In genomic region chr7:12231097-12231496, GRCh38 we compare ENCODE assay signal across 15 cellular contexts. TPM values are rescaled to one million over a fixed set of nuclear protein-coding genes. Genes with fewer than 3 reads are reported as not detected.
A peak's percentile ranks its signal among the peaks of the same experiment; 100 is the strongest.
DNase-seq lines count a peak whose midpoint lies in the region; ATAC-seq and TF ChIP-seq lines count a peak whose summit lies in the region.
"Had no signal": no experiment of that assay in that cellular context is flagged by ENCODE, and none has a peak within 500 bp of the region (broad histone marks: within the 10 kb centered on the region; RNA-seq: fewer than 3 reads in every experiment).

No MANE protein-coding gene starts in this region.

- H3K9me3 ChIP-seq in left ventricle myocardium inferior (replicated peaks) = peaks cover 2% of the 10 kb centered on the region
- H3K9me3 ChIP-seq in right cardiac atrium (ENCODE audit: control insufficient read depth, low read length) = no peaks in the 10 kb centered on the region
- H3K9me3 ChIP-seq in upper lobe of right lung = no peaks in the 10 kb centered on the region
- no peaks in the 10 kb centered on the region for H3K9me3 ChIP-seq in suprapubic skin

- DNase-seq in left ventricle myocardium inferior (no peak), right cardiac atrium (no peak), NCI-H146 treated with DMSO at 0.1 percent for 48 hours (lab: John Stamatoyannopoulos, UW; ENCODE audit: unreplicated experiment) (peak; percentile 4), upper lobe of right lung (no peak), suprapubic skin (ENCODE audit: low spot score in 2 of 2) (no peak)
- no peak for DNase-seq in activated effector memory CD4-positive, alpha-beta T cell treated with anti-CD3 and anti-CD28 coated beads, Interleukin-2, amount 50 U/mL, for 16 hours
- DNase-seq: C1 segment of cervical spinal cord; Calu3; CD4-positive, alpha-beta memory T cell; COR-L47; DMS53; DMS79 treated with DMSO at 0.1 percent for 48 hours; GOT3; H7; HCEC 1CT had no signal

- ATAC-seq in right cardiac atrium (no peak), upper lobe of right lung (peak; percentile 29)

- intact Hi-C loops in left ventricle myocardium inferior (cut with micrococcal nuclease) = no loop called here
- intact Hi-C loops in right cardiac atrium (cut with DNase I) = no loop called here
- intact Hi-C loops in upper lobe of right lung (cut with DNase I) = no loop called here

- no peak for TF ChIP-seq POLR2A in suprapubic skin (IDR thresholded peaks at IDR 0.05)

- 48% methylated on average over 2 of the region's 2 CpGs for WGBS in right cardiac atrium
- WGBS in suprapubic skin = 98% methylated on average over 2 of the region's 2 CpGs

- H3K27ac ChIP-seq in left ventricle myocardium inferior (replicated peaks) (peak overlapping the region; percentile 23), right cardiac atrium (ENCODE audit: low read length) (no peak overlapping the region), upper lobe of right lung (no peak overlapping the region), suprapubic skin (no peak overlapping the region)

- TF ChIP-seq CTCF in left ventricle myocardium inferior (IDR thresholded peaks at IDR 0.05; ENCODE audit: borderline replicate concordance) (no peak), upper lobe of right lung (IDR thresholded peaks at IDR 0.05) (no peak), suprapubic skin (IDR thresholded peaks at IDR 0.05) (no peak)

- H3K4me3 ChIP-seq in left ventricle myocardium inferior = no peak overlapping the region
- H3K4me3 ChIP-seq in right cardiac atrium (ENCODE audit: low read length) = no peak overlapping the region
- no peak overlapping the region for H3K4me3 ChIP-seq in upper lobe of right lung
- H3K4me3 ChIP-seq in suprapubic skin = no peak overlapping the region

- TF ChIP-seq EP300 in suprapubic skin (IDR thresholded peaks at IDR 0.05) = no peak

- H3K4me1 ChIP-seq in left ventricle myocardium inferior (peaks cover 9% of the 10 kb centered on the region), right cardiac atrium (ENCODE audit: control insufficient read depth, insufficient read depth, low read length) (no peaks in the 10 kb centered on the region), upper lobe of right lung (no peaks in the 10 kb centered on the region), suprapubic skin (no peaks in the 10 kb centered on the region)

- H3K27me3 ChIP-seq in left ventricle myocardium inferior (ENCODE audit: low read depth) = no peaks in the 10 kb centered on the region
- no peaks in the 10 kb centered on the region for H3K27me3 ChIP-seq in right cardiac atrium (ENCODE audit: control insufficient read depth, insufficient read depth)
- H3K27me3 ChIP-seq in upper lobe of right lung = no peaks in the 10 kb centered on the region
- no peaks in the 10 kb centered on the region for H3K27me3 ChIP-seq in suprapubic skin

- peaks cover 80% of the 10 kb centered on the region for H3K36me3 ChIP-seq in left ventricle myocardium inferior
- peaks cover 48% of the 10 kb centered on the region for H3K36me3 ChIP-seq in upper lobe of right lung
- peaks cover 22% of the 10 kb centered on the region for H3K36me3 ChIP-seq in suprapubic skin

RNA-seq across cellular contexts. Expression of gene TMEM106B, which starts 20.0 kb away (rescaled TPM):
- total RNA-seq in left ventricle myocardium inferior (60.3 TPM), right cardiac atrium (10 to 100 TPM; 57.6 to 65.7 (median 64.0) TPM), upper lobe of right lung (37.5 TPM), suprapubic skin (10 to 100 TPM; 31.4 to 57.5 (median 35.7) TPM)
- polyA plus RNA-seq in right cardiac atrium = 20.8 TPM
